12 cellular contexts compared by ENCODE assay signal in genomic region chr1:203643213-203644045, GRCh38. TPM values are rescaled to one million over a fixed set of nuclear protein-coding genes. Genes with fewer than 3 reads are reported as not detected.
DNase-seq lines count a peak whose midpoint lies in the region; ATAC-seq and TF ChIP-seq lines count a peak whose summit lies in the region.
"Had no signal": no experiment of that assay in that cellular context is flagged by ENCODE, and none has a peak within 500 bp of the region (broad histone marks: within the 10 kb centered on the region; RNA-seq: fewer than 3 reads in every experiment).

No MANE protein-coding gene starts in this region.

- TF ChIP-seq POLR2A in uterus (IDR thresholded peaks at IDR 0.05) = no peak

- H3K9ac ChIP-seq in muscle layer of colon (ENCODE audit: low read length) = peak overlapping the region; percentile 16

- H3K36me3 ChIP-seq in heart right ventricle (peaks cover 0 to 37% (median 0%) of the 10 kb centered on the region in 9 donors), muscle layer of colon (ENCODE audit: insufficient read depth, low read length) (peaks cover 17% of the 10 kb centered on the region), uterus (no peaks in the 10 kb centered on the region)
- H3K36me3 ChIP-seq: BE2C had no signal

- DNase-seq in heart right ventricle = no peak
- no peak for DNase-seq in Right ventricle myocardium inferior (ENCODE audit: missing footprints)
- DNase-seq in coronary artery (ENCODE audit: low spot score) = no peak
- no peak for DNase-seq in uterus
- DNase-seq in hypothalamus (lab: John Stamatoyannopoulos, UW) = no peak
- no peak for DNase-seq in NCI-H146 treated with DMSO at 0.1 percent for 48 hours (lab: John Stamatoyannopoulos, UW; ENCODE audit: unreplicated experiment)
- DNase-seq: activated CD8-positive, alpha-beta memory T cell treated with anti-CD3 and anti-CD28 coated beads, Interleukin-2, amount 50 U/mL, for 48 hours; BE2C; effector CD4-positive, alpha-beta T cell; NCI-H146 had no signal

- ATAC-seq in heart right ventricle = no peak
- no peak for ATAC-seq in Right ventricle myocardium inferior
- ATAC-seq in GM21526 (IDR thresholded peaks at IDR 0.05; ENCODE audit: low FRiP score, unreplicated experiment) = no peak

- 54 to 55% methylated on average over 10 of the region's 10 CpGs for WGBS in heart right ventricle, 2 donors

- TF ChIP-seq CTCF in heart right ventricle (IDR thresholded peaks at IDR 0.05) (no peak), coronary artery (IDR thresholded peaks at IDR 0.05) (no peak), uterus (IDR thresholded peaks at IDR 0.05) (no peak)

- intact Hi-C loops in heart right ventricle (cut with DNase I) = no loop called here
- intact Hi-C loops in Right ventricle myocardium inferior (cut with DNase I) = no loop called here
- intact Hi-C loops in uterus (cut with DNase I; ENCODE audit: low total_unique reads) = no loop called here

- H3K4me1 ChIP-seq in heart right ventricle (peaks cover 22 to 100% (median 82%) of the 10 kb centered on the region in 9 donors), muscle layer of colon (ENCODE audit: insufficient read depth, low read length) (peaks cover 88% of the 10 kb centered on the region), uterus (peaks cover 9 to 15% of the 10 kb centered on the region in 2 donors)

- peak overlapping the region in 9 of 10 donors; percentile 39 to 83 (median 67) for H3K27ac ChIP-seq in heart right ventricle
- H3K27ac ChIP-seq in coronary artery = peak overlapping the region; percentile 80 to 85
- H3K27ac ChIP-seq in muscle layer of colon (ENCODE audit: low read depth, low read length) = peak overlapping the region; percentile 85
- peak overlapping the region; percentile 80 to 98 for H3K27ac ChIP-seq in uterus

- no peaks in the 10 kb centered on the region for H3K27me3 ChIP-seq in heart right ventricle
- H3K27me3 ChIP-seq in muscle layer of colon (ENCODE audit: control insufficient read depth in 1 of 2, insufficient read depth in 2 of 2, low read length in 2 of 2) = no peaks in the 10 kb centered on the region
- H3K27me3 ChIP-seq in uterus = no peaks in the 10 kb centered on the region
- H3K27me3 ChIP-seq: BE2C had no signal

- no peak overlapping the region for H3K4me3 ChIP-seq in heart right ventricle
- peak overlapping the region; percentile 24 for H3K4me3 ChIP-seq in coronary artery
- H3K4me3 ChIP-seq in muscle layer of colon (ENCODE audit: low read depth in 1 of 2, low read length in 2 of 2) = no peak overlapping the region
- no peak overlapping the region for H3K4me3 ChIP-seq in uterus

- H3K9me3 ChIP-seq in heart right ventricle = no peaks in the 10 kb centered on the region
- H3K9me3 ChIP-seq in muscle layer of colon (ENCODE audit: low read length) = no peaks in the 10 kb centered on the region
- no peaks in the 10 kb centered on the region for H3K9me3 ChIP-seq in uterus
- H3K9me3 ChIP-seq: BE2C had no signal

RNA-seq across cellular contexts. Expression of gene ATP2B4, which starts 16.8 kb away (rescaled TPM):
- 100 to 1,000 TPM in 8 of 10 donors, 10 to 100 TPM in 2; 85.2 to 224 (median 125) TPM for total RNA-seq in heart right ventricle
- polyA plus RNA-seq in heart right ventricle = 10 to 100 TPM; 64.2 to 85.6 TPM
- 87.1 TPM for total RNA-seq in Right ventricle myocardium inferior
- total RNA-seq in uterus = 100 to 1,000 TPM in 3 of 4 donors, 10 to 100 TPM in 1; 82.6 to 464 (median 215) TPM
